In the genomic region with DNA sequence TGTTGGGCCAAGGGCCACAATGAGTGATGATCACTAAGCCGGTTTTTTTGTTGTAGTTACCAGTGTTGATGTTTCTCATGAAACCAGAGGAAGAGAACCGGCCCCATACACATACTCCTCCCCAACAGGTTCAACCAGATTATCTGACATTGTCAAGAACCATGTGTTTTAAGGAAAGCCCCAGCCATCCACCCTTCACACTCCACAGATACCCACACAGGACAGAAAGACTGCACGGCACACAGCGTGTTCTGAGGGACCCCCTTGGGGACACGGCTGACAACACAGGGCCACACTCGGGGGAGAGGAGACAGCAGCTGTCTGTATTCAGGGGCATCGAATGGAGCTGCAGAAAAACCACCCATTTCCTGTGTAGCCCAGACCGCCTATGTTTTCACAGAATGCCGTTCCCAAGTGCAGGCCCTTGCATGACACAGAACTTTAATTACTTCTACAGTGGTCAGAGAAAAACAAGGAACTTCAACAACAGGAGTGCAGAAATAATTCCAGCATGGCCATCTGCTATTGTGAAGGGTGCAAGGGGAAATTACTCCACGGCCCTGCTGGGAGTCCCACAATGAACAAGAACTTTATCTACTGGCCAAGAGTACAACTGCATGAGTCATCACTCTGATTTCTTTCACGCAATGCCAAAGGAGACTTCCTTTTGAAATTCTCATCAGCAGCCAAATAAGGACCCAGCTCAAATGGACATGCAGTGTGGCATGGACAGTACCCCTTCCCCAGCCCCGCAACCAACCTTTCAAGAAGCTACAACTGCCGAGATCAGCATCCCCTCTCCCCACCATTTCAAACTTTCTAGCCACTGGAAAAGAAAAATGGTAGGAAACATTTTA, we compare ENCODE assay signal across 8 cellular contexts. TPM values are rescaled to one million over a fixed set of nuclear protein-coding genes. Genes with fewer than 3 reads are reported as not detected.
DNase-seq lines count a peak whose midpoint lies in the region; ATAC-seq and TF ChIP-seq lines count a peak whose summit lies in the region.

No MANE protein-coding gene starts in this region.

- peaks cover 16 to 61% (median 47%) of the 10 kb centered on the region in 12 donors for H3K4me1 ChIP-seq in heart left ventricle

- H3K27ac Mint-ChIP-seq in osteocyte (ENCODE audit: unreplicated experiment): peak overlapping the region; percentile 99

- H3K36me3 Mint-ChIP-seq in osteocyte (ENCODE audit: unreplicated experiment): peaks cover 66% of the 10 kb centered on the region

- no peaks in the 10 kb centered on the region for H3K27me3 Mint-ChIP-seq in osteocyte (ENCODE audit: unreplicated experiment)

- H3K4me3 Mint-ChIP-seq in osteocyte (ENCODE audit: unreplicated experiment): peak overlapping the region; percentile 97

- H3K27me3 ChIP-seq in heart left ventricle: no peaks in the 10 kb centered on the region

- no peaks in the 10 kb centered on the region for H3K9me3 ChIP-seq in heart left ventricle

- peak overlapping the region; percentile 96 to 100 (median 100) for H3K27ac ChIP-seq in heart left ventricle

- peaks cover 0 to 50% (median 43%) of the 10 kb centered on the region in 9 donors for H3K36me3 ChIP-seq in heart left ventricle

- peak; percentile 93 for DNase-seq in GF-D8 (lab: John Stamatoyannopoulos, UW)
- DNase-seq in anterior cingulate cortex (lab: John Stamatoyannopoulos, UW): peak in 36 of 58 donors; percentile 20 to 85 (median 53)
- peak; percentile 69 to 84 (median 79) for DNase-seq in heart left ventricle
- no peak for DNase-seq in osteocyte (ENCODE audit: extremely low spot score, unreplicated experiment)
- no peak for DNase-seq in DMS153 treated with DMSO at 0.1 percent for 48 hours (lab: John Stamatoyannopoulos, UW; ENCODE audit: unreplicated experiment)

- H3K4me3 ChIP-seq in heart left ventricle: peak overlapping the region; percentile 66 to 100 (median 96)

- ATAC-seq in HG03175 (IDR thresholded peaks at IDR 0.05; ENCODE audit: unreplicated experiment) (peak; percentile 18), heart left ventricle (peak; percentile 69 to 76 (median 70)), HG02840 (IDR thresholded peaks at IDR 0.05; ENCODE audit: low FRiP score, unreplicated experiment) (no peak)

- peaks cover 61% of the 10 kb centered on the region for H3K4me1 Mint-ChIP-seq in osteocyte (ENCODE audit: unreplicated experiment)

- WGBS in heart left ventricle, 4 donors: 1 to 2% (median 1%) methylated on average over 13 of the region's 13 CpGs

- TF ChIP-seq CTCF in heart left ventricle (IDR thresholded peaks at IDR 0.05) (no peak), osteocyte (IDR thresholded peaks at IDR 0.05) (no peak)

- H3K9me3 Mint-ChIP-seq in osteocyte (ENCODE audit: unreplicated experiment): no peaks in the 10 kb centered on the region

- intact Hi-C loops in heart left ventricle (cut with DNase I): loop anchor here (2.0 to 10.0 kb wide), 35 partner anchors 28 to 990 kb away; no protein-coding TSS in a partner anchor

- 0 out of 2 replicates have a peak, but pooled peaks have one; percentile 31 for TF ChIP-seq POLR2A in Raji (IDR thresholded peaks at IDR 0.05; ENCODE audit: insufficient read depth, low read depth, low read length)
- peak in 1 of 2 donors; percentile 85 for TF ChIP-seq POLR2A in heart left ventricle (IDR thresholded peaks at IDR 0.05)

RNA-seq across cellular contexts. Expression of gene KLF6, which starts 2.3 kb away (rescaled TPM):
- total RNA-seq in heart left ventricle (100 to 1,000 TPM in 1 of 9 donors, 10 to 100 TPM in 8; 22.6 to 106 (median 52.2) TPM), osteocyte (263 and 341 TPM in 2 replicates)
- 10 to 100 TPM; 15.2 to 66.2 TPM for polyA plus RNA-seq in heart left ventricle

Comparison
In these comparisons a context has a peak if more than half of its experiments do, and no peak if none do; other contexts are left out.
1. DNase-seq: peak in GF-D8 (single experiment), anterior cingulate cortex (36 of 58) and heart left ventricle (5 of 5); none in osteocyte (single experiment) and DMS153 treated with DMSO at 0.1 percent for 48 hours (single experiment).